15 cellular contexts compared by ENCODE assay signal in genomic region chr9:112140936-112141335, GRCh38. TPM values are rescaled to one million over a fixed set of nuclear protein-coding genes. Genes with fewer than 3 reads are reported as not detected.
A peak's percentile ranks its signal among the peaks of the same experiment; 100 is the strongest.
DNase-seq lines count a peak whose midpoint lies in the region; ATAC-seq and TF ChIP-seq lines count a peak whose summit lies in the region.
"Had no signal": no experiment of that assay in that cellular context is flagged by ENCODE, and none has a peak within 500 bp of the region (broad histone marks: within the 10 kb centered on the region; RNA-seq: fewer than 3 reads in every experiment).

No MANE protein-coding gene starts in this region.

- no peak for TF ChIP-seq POLR2A in tibial nerve (IDR thresholded peaks at IDR 0.05)

- no peaks in the 10 kb centered on the region for H3K27me3 ChIP-seq in RWPE2 (ENCODE audit: insufficient read depth, poor library complexity, severe bottlenecking)
- no peaks in the 10 kb centered on the region for H3K27me3 ChIP-seq in tibial nerve
- H3K27me3 ChIP-seq: colonic mucosa, right atrium auricular region had no signal

- ATAC-seq in GM18511 (IDR thresholded peaks at IDR 0.05; ENCODE audit: unreplicated experiment), result peak; percentile 38
- ATAC-seq in GM21423 (IDR thresholded peaks at IDR 0.05; ENCODE audit: unreplicated experiment), result peak; percentile 15
- ATAC-seq in HG03045 (IDR thresholded peaks at IDR 0.05; ENCODE audit: unreplicated experiment), result peak; percentile 15
- peak; percentile 81 for ATAC-seq in RWPE2 (ENCODE audit: low read depth)
- ATAC-seq in WTC11, result no peak

- H3K4me3 Mint-ChIP-seq in WTC11, result no peak overlapping the region

- H3K9me3 Mint-ChIP-seq in WTC11, result no peaks in the 10 kb centered on the region

- H3K27me3 Mint-ChIP-seq in WTC11 (ENCODE audit: low read depth), result no peaks in the 10 kb centered on the region

- H3K36me3 ChIP-seq in RWPE2 (ENCODE audit: low read depth) (no peaks in the 10 kb centered on the region), tibial nerve (no peaks in the 10 kb centered on the region)
- H3K36me3 ChIP-seq: colonic mucosa, right atrium auricular region had no signal

- DNase-seq in RWPE2 (ENCODE audit: low spot score) (no peak), WTC11 (ENCODE audit: low spot score) (no peak), dedifferentiated amniotic fluid mesenchymal stem cell (ENCODE audit: extremely low spot score) (no peak), D341Med (ENCODE audit: low spot score) (no peak), tibial nerve (ENCODE audit: low spot score in 2 of 2) (no peak)
- DNase-seq: activated gamma-delta T cell treated with Interleukin-2 at 50 U/mL for 16 hours, colonic mucosa, DMS153, NCI-H1048, NCI-H774, WERI-Rb-1 had no signal

- peak overlapping the region; percentile 34 for H3K27ac ChIP-seq in RWPE2 (ENCODE audit: poor library complexity, severe bottlenecking)
- H3K27ac ChIP-seq in tibial nerve, result no peak overlapping the region
- H3K27ac ChIP-seq: colonic mucosa, right atrium auricular region, WERI-Rb-1 had no signal

- H3K27ac Mint-ChIP-seq in WTC11, result no peak overlapping the region

- TF ChIP-seq CTCF in RWPE2 (IDR thresholded peaks at IDR 0.05; ENCODE audit: poor library complexity, severe bottlenecking) (no peak), WTC11 (IDR thresholded peaks at IDR 0.05) (no peak), tibial nerve (IDR thresholded peaks at IDR 0.05) (no peak)

- H3K4me1 Mint-ChIP-seq in WTC11, result peaks cover 5% of the 10 kb centered on the region

- H3K4me1 ChIP-seq in RWPE2 (ENCODE audit: insufficient read depth, poor library complexity, severe bottlenecking), result peaks cover 22% of the 10 kb centered on the region
- H3K4me1 ChIP-seq in tibial nerve, result no peaks in the 10 kb centered on the region
- H3K4me1 ChIP-seq: colonic mucosa, right atrium auricular region had no signal

- peaks cover 4% of the 10 kb centered on the region; the same call in 1 of the 2 replicates for H3K36me3 Mint-ChIP-seq in WTC11

- no peak overlapping the region for H3K4me3 ChIP-seq in RWPE2 (ENCODE audit: severe bottlenecking)
- H3K4me3 ChIP-seq in tibial nerve, result no peak overlapping the region
- H3K4me3 ChIP-seq: colonic mucosa, right atrium auricular region had no signal

- POLR2A ChIA-PET in WTC11 (lab: Charles Lee), result no interaction called here

- CTCF ChIA-PET in WTC11 (lab: Charles Lee), result no interaction called here

- no peak for TF ChIP-seq EP300 in tibial nerve (IDR thresholded peaks at IDR 0.05)

- H3K9me3 ChIP-seq in RWPE2 (ENCODE audit: severe bottlenecking), result no peaks in the 10 kb centered on the region
- H3K9me3 ChIP-seq in tibial nerve, result no peaks in the 10 kb centered on the region
- H3K9me3 ChIP-seq: colonic mucosa, right atrium auricular region had no signal

- 89 to 92% methylated on average over 2 of the region's 2 CpGs for WGBS in tibial nerve, 2 donors

TF ChIP-seq in WTC11, 78 proteins besides CTCF, POLR2A, EP300 and RAD21:
- TF ChIP-seq TCF7 (CRISPR knock-in tag; IDR thresholded peaks at IDR 0.05; ENCODE audit: low read depth), result no peak
- TF ChIP-seq ZBTB43 (CRISPR knock-in tag; IDR thresholded peaks at IDR 0.05), result no peak
- TF ChIP-seq GTF2I (CRISPR knock-in tag; conservative IDR thresholded peaks at IDR 0.05), result no peak
TF ChIP-seq in WTC11: peak in this region for 0.

RNA-seq across cellular contexts. Expression of gene SUSD1, which starts 34.2 kb away (rescaled TPM):
- total RNA-seq in WTC11 (2021) (4.4 to 5.7 TPM (median 5.1 TPM) in 3 replicates), tibial nerve (10 to 100 TPM in 2 of 4 donors, 1 to 10 TPM in 2; 6.9 to 19.8 (median 11.5) TPM)
